Comparison of ENCODE assay signal across 12 cellular contexts in genomic region chr9:68896495-68896894, GRCh38.
DNase-seq lines count a peak whose midpoint lies in the region; ATAC-seq and TF ChIP-seq lines count a peak whose summit lies in the region.
"Had no signal": no experiment of that assay in that cellular context is flagged by ENCODE, and none has a peak within 500 bp of the region (broad histone marks: within the 10 kb centered on the region; RNA-seq: fewer than 3 reads in every experiment).

No MANE protein-coding gene starts in this region.

- H3K27ac ChIP-seq in coronary artery: peak overlapping the region; percentile 33 to 67

- H3K27me3 Mint-ChIP-seq in activated T-cell treated with anti-CD3 and anti-CD28 coated beads, Interleukin-2, amount 50 U/mL, for 24 hours: no peaks in the 10 kb centered on the region
- H3K27me3 Mint-ChIP-seq in stimulated activated memory B cell treated with anti-CD40 and anti-IgM and Interleukin-4, amounts not matched to agents 10 μg/mL and 1 μg/mL and 100 μg/mL, for 72 hours: no peaks in the 10 kb centered on the region

- no peaks in the 10 kb centered on the region for H3K9me3 Mint-ChIP-seq in activated T-cell treated with anti-CD3 and anti-CD28 coated beads, Interleukin-2, amount 50 U/mL, for 24 hours
- no peaks in the 10 kb centered on the region for H3K9me3 Mint-ChIP-seq in stimulated activated memory B cell treated with anti-CD40 and anti-IgM and Interleukin-4, amounts not matched to agents 10 μg/mL and 1 μg/mL and 100 μg/mL, for 72 hours

- no peak for DNase-seq in activated T-cell treated with anti-CD3 and anti-CD28 coated beads, Interleukin-2, amount 50 U/mL, for 24 hours
- no peak for DNase-seq in activated T-cell treated with anti-CD3 and anti-CD28 coated beads, Interleukin-2, amount 50 U/mL, for 1 hour
- DNase-seq in coronary artery (ENCODE audit: low spot score) (no peak), activated gamma-delta T cell treated with Interleukin-2 at 50 U/mL for 16 hours (no peak), NAMALWA (ENCODE audit: low spot score) (no peak)
- DNase-seq in stimulated activated CD4-positive, alpha-beta T cell treated with anti-CD3 and anti-CD28 coated beads, Interleukin-1b, Interleukin-23, amount 100 ng/mL, for 48 hours: no peak
- DNase-seq: ACHN; NCI-H146; stimulated activated CD4-positive, alpha-beta T cell treated with anti-CD3 and anti-CD28 coated beads, Interleukin-4, amount 100 ng/mL, for 24 hours; upper lobe of left lung had no signal

- H3K4me1 Mint-ChIP-seq in activated T-cell treated with anti-CD3 and anti-CD28 coated beads, Interleukin-2, amount 50 U/mL, for 24 hours (ENCODE audit: low read depth): peaks cover 41% of the 10 kb centered on the region
- peaks cover 52% of the 10 kb centered on the region for H3K4me1 Mint-ChIP-seq in stimulated activated memory B cell treated with anti-CD40 and anti-IgM and Interleukin-4, amounts not matched to agents 10 μg/mL and 1 μg/mL and 100 μg/mL, for 72 hours

- H3K36me3 Mint-ChIP-seq in activated T-cell treated with anti-CD3 and anti-CD28 coated beads, Interleukin-2, amount 50 U/mL, for 24 hours (ENCODE audit: low read depth): no peaks in the 10 kb centered on the region
- H3K36me3 Mint-ChIP-seq in stimulated activated memory B cell treated with anti-CD40 and anti-IgM and Interleukin-4, amounts not matched to agents 10 μg/mL and 1 μg/mL and 100 μg/mL, for 72 hours: peaks cover 50% of the 10 kb centered on the region

- H3K4me3 ChIP-seq in coronary artery: peak overlapping the region; percentile 49
- H3K4me3 ChIP-seq: upper lobe of left lung had no signal

- H3K27ac Mint-ChIP-seq in activated T-cell treated with anti-CD3 and anti-CD28 coated beads, Interleukin-2, amount 50 U/mL, for 24 hours: peak overlapping the region; percentile 92
- H3K27ac Mint-ChIP-seq in stimulated activated memory B cell treated with anti-CD40 and anti-IgM and Interleukin-4, amounts not matched to agents 10 μg/mL and 1 μg/mL and 100 μg/mL, for 72 hours: peak overlapping the region; percentile 74

- peak; percentile 25 for ATAC-seq in HG03354 (IDR thresholded peaks at IDR 0.05; ENCODE audit: poor library complexity, severe bottlenecking, unreplicated experiment)
- no peak for ATAC-seq in stimulated activated memory B cell treated with anti-CD40 and anti-IgM and Interleukin-4, amounts not matched to agents 10 μg/mL and 1 μg/mL and 100 μg/mL, for 72 hours

- no peak for TF ChIP-seq CTCF in coronary artery (IDR thresholded peaks at IDR 0.05)

- H3K4me3 Mint-ChIP-seq in activated T-cell treated with anti-CD3 and anti-CD28 coated beads, Interleukin-2, amount 50 U/mL, for 24 hours: peak overlapping the region; percentile 70
- peak overlapping the region; percentile 47 for H3K4me3 Mint-ChIP-seq in stimulated activated memory B cell treated with anti-CD40 and anti-IgM and Interleukin-4, amounts not matched to agents 10 μg/mL and 1 μg/mL and 100 μg/mL, for 72 hours
